ENCODE assay signal across 30 cellular contexts in the genomic region with DNA sequence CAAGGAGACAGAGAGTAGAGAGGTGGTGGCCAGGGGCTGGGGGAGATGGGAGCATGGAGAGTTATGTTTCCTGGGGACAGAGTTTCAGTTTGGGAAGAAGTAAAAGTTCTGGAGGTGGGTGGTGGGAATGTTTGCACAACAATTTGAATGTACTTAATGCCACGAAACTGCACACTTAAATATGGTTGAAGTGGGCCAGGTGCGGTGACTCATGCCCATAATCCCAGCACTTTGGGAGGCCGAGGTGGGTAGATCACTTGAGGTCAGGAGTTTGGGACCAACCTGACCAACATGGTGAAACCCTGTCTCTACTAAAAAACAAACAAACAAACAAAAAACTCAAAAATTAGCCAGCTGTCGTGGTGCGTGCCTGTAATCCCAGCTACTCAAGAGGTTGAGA.
"Had no signal": no experiment of that assay in that cellular context is flagged by ENCODE, and none has a peak within 500 bp of the region (broad histone marks: within the 10 kb centered on the region; RNA-seq: fewer than 3 reads in every experiment).

No MANE protein-coding gene starts in this region.

- H3K27me3 ChIP-seq: brain microvascular endothelial cell, esophagus muscularis mucosa, foreskin keratinocyte, gastrocnemius medialis had no signal

- H3K36me3 Mint-ChIP-seq: activated CD4-positive, alpha-beta memory T cell treated with anti-CD3 and anti-CD28 coated beads for 36 hours; activated naive CD8-positive, alpha-beta T cell had no signal

- ATAC-seq: activated T-cell treated with anti-CD3 and anti-CD28 coated beads, Interleukin-2, amount 50 U/mL, for 72 hours; effector memory CD8-positive, alpha-beta T cell; foreskin keratinocyte; gastrocnemius medialis; T-helper 17 cell; WTC11 had no signal

- H3K36me3 ChIP-seq: brain microvascular endothelial cell, esophagus muscularis mucosa, gastrocnemius medialis had no signal

- H3K27me3 Mint-ChIP-seq: activated CD4-positive, alpha-beta memory T cell treated with anti-CD3 and anti-CD28 coated beads for 36 hours; activated naive CD8-positive, alpha-beta T cell; activated T-cell treated with anti-CD3 and anti-CD28 coated beads, Interleukin-2, amount 50 U/mL, for 24 hours; central memory CD8-positive, alpha-beta T cell; T-helper 17 cell had no signal

- H3K4me3 ChIP-seq: esophagus muscularis mucosa, gastrocnemius medialis had no signal

- H3K4me3 Mint-ChIP-seq: activated CD4-positive, alpha-beta memory T cell treated with anti-CD3 and anti-CD28 coated beads for 36 hours; activated naive CD8-positive, alpha-beta T cell; activated T-cell treated with anti-CD3 and anti-CD28 coated beads, Interleukin-2, amount 50 U/mL, for 24 hours; activated T-cell treated with anti-CD3 and anti-CD28 coated beads, Interleukin-2, amount 50 U/mL, for 72 hours; central memory CD8-positive, alpha-beta T cell; effector memory CD8-positive, alpha-beta T cell; T-helper 17 cell; T-helper 2 cell treated with Interferon-gamma antibody and Interleukin-4, amounts not matched to agents 5 μg/mL and 100 μg/mL, for 36 hours; WTC11 had no signal

- H3K9me3 Mint-ChIP-seq: activated CD4-positive, alpha-beta memory T cell treated with anti-CD3 and anti-CD28 coated beads for 36 hours; activated T-cell treated with anti-CD3 and anti-CD28 coated beads, Interleukin-2, amount 50 U/mL, for 24 hours; central memory CD8-positive, alpha-beta T cell; effector memory CD8-positive, alpha-beta T cell had no signal

- H3K4me1 Mint-ChIP-seq: central memory CD8-positive, alpha-beta T cell; WTC11 had no signal

- H3K27ac Mint-ChIP-seq: activated CD4-positive, alpha-beta memory T cell treated with anti-CD3 and anti-CD28 coated beads for 36 hours; activated naive CD8-positive, alpha-beta T cell; activated T-cell treated with anti-CD3 and anti-CD28 coated beads, Interleukin-2, amount 50 U/mL, for 24 hours; activated T-cell treated with anti-CD3 and anti-CD28 coated beads, Interleukin-2, amount 50 U/mL, for 72 hours; effector memory CD8-positive, alpha-beta T cell; T-helper 2 cell treated with Interferon-gamma antibody and Interleukin-4, amounts not matched to agents 5 μg/mL and 100 μg/mL, for 36 hours; WTC11 had no signal

- H3K27ac ChIP-seq: brain microvascular endothelial cell, esophagus muscularis mucosa, foreskin keratinocyte, gastrocnemius medialis, VCaP had no signal

- DNase-seq: activated CD4-positive, alpha-beta memory T cell treated with anti-CD3 and anti-CD28 coated beads for 36 hours; activated CD4-positive, alpha-beta T cell treated with anti-CD3 and anti-CD28 coated beads for 1 hour; activated CD4-positive, alpha-beta T cell treated with anti-CD3 and anti-CD28 coated beads for 48 hours; activated CD8-positive, alpha-beta memory T cell treated with anti-CD3 and anti-CD28 coated beads, Interleukin-2, amount 50 U/mL, for 48 hours; activated effector memory CD4-positive, alpha-beta T cell treated with Interleukin-2 at 50 U/mL for 16 hours; activated gamma-delta T cell treated with Interleukin-2 at 50 U/mL for 16 hours; activated naive CD4-positive, alpha-beta T cell treated with anti-CD3 and anti-CD28 coated beads, Interleukin-2, amount 50 U/mL, for 16 hours; activated naive CD4-positive, alpha-beta T cell treated with Interleukin-2 at 50 U/mL for 16 hours; activated T-cell treated with anti-CD3 and anti-CD28 coated beads for 4 hours; activated T-cell treated with anti-CD3 and anti-CD28 coated beads, Interleukin-2, amount 50 U/mL, for 24 hours; activated T-cell treated with anti-CD3 and anti-CD28 coated beads, Interleukin-2, amount 50 U/mL, for 72 hours; amniotic stem cell; anterior cingulate cortex; brain microvascular endothelial cell; cortex of kidney; dermis blood vessel endothelial cell; effector CD4-positive, alpha-beta T cell; effector memory CD8-positive, alpha-beta T cell; erythroblast; foreskin keratinocyte; gastrocnemius medialis; glutamatergic neuron; T-helper 1 cell; T-helper 17 cell had no signal

- H3K9me3 ChIP-seq: esophagus muscularis mucosa, gastrocnemius medialis had no signal

- H3K4me1 ChIP-seq: esophagus muscularis mucosa, foreskin keratinocyte, gastrocnemius medialis had no signal
